Comparison of ENCODE assay signal across 18 cellular contexts in the genomic region with DNA sequence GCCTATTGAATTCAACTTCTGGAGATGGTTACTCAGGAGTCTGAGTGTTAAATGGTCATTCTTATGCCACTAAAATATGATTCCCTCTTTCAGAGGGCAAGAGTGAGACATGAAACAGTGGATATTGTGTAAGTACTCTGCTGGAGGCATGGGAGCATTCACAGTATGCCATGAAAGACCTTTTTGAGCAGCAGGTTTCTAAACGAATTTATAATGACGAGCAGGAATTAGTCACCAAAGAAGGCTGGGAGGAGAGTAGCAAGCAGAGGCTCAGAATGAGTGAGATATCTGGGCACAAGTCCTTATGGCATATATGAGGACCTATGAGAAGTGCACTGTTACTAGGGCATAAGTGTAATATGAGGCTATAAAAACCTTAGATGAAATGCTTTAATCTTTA. TPM values are rescaled to one million over a fixed set of nuclear protein-coding genes. Genes with fewer than 3 reads are reported as not detected.
DNase-seq lines count a peak whose midpoint lies in the region; ATAC-seq and TF ChIP-seq lines count a peak whose summit lies in the region.
"Had no signal": no experiment of that assay in that cellular context is flagged by ENCODE, and none has a peak within 500 bp of the region (broad histone marks: within the 10 kb centered on the region; RNA-seq: fewer than 3 reads in every experiment).

No MANE protein-coding gene starts in this region.

- no peaks in the 10 kb centered on the region for H3K27me3 Mint-ChIP-seq in activated CD8-positive, alpha-beta memory T cell treated with anti-CD3 and anti-CD28 coated beads, Interleukin-2, amount 10 ng/mL, durations not matched to agents 7 days and 5 days
- no peaks in the 10 kb centered on the region for H3K27me3 Mint-ChIP-seq in activated CD4-positive, alpha-beta memory T cell treated with anti-CD3 and anti-CD28 coated beads, Interleukin-2, amount 10 ng/mL, durations not matched to agents 7 days and 5 days
- no peaks in the 10 kb centered on the region for H3K27me3 Mint-ChIP-seq in WTC11 (ENCODE audit: low read depth)
- H3K27me3 Mint-ChIP-seq: CD4-positive, CD25-positive, alpha-beta regulatory T cell had no signal

- H3K4me1 Mint-ChIP-seq in activated CD8-positive, alpha-beta memory T cell treated with anti-CD3 and anti-CD28 coated beads, Interleukin-2, amount 10 ng/mL, durations not matched to agents 7 days and 5 days = peaks cover 29% of the 10 kb centered on the region
- peaks cover 28% of the 10 kb centered on the region for H3K4me1 Mint-ChIP-seq in activated CD4-positive, alpha-beta memory T cell treated with anti-CD3 and anti-CD28 coated beads, Interleukin-2, amount 10 ng/mL, durations not matched to agents 7 days and 5 days
- peaks cover 22% of the 10 kb centered on the region for H3K4me1 Mint-ChIP-seq in stimulated activated effector memory CD8-positive, alpha-beta T cell treated with anti-CD3 and anti-CD28 coated beads, Interleukin-12 subunit alpha, Interleukin-12 subunit beta, amount 100 ng/mL, for 72 hours
- H3K4me1 Mint-ChIP-seq in WTC11 = no peaks in the 10 kb centered on the region; the same call in 1 of the 2 replicates

- peaks cover 4% of the 10 kb centered on the region for H3K36me3 Mint-ChIP-seq in activated CD8-positive, alpha-beta memory T cell treated with anti-CD3 and anti-CD28 coated beads, Interleukin-2, amount 10 ng/mL, durations not matched to agents 7 days and 5 days
- no peaks in the 10 kb centered on the region for H3K36me3 Mint-ChIP-seq in activated CD4-positive, alpha-beta memory T cell treated with anti-CD3 and anti-CD28 coated beads, Interleukin-2, amount 10 ng/mL, durations not matched to agents 7 days and 5 days (ENCODE audit: low read depth)
- H3K36me3 Mint-ChIP-seq in stimulated activated effector memory CD8-positive, alpha-beta T cell treated with anti-CD3 and anti-CD28 coated beads, Interleukin-12 subunit alpha, Interleukin-12 subunit beta, amount 100 ng/mL, for 72 hours = no peaks in the 10 kb centered on the region
- H3K36me3 Mint-ChIP-seq in WTC11 = no peaks in the 10 kb centered on the region
- H3K36me3 Mint-ChIP-seq: CD4-positive, CD25-positive, alpha-beta regulatory T cell had no signal

- CTCF ChIA-PET in activated CD8-positive, alpha-beta memory T cell treated with anti-CD3 and anti-CD28 coated beads, Interleukin-2, amount 10 ng/mL, durations not matched to agents 7 days and 5 days (lab: Charles Lee) = interaction anchor here (0.8 kb wide), 1 partner anchor 14 kb away, joined by 3 read pairs; no protein-coding TSS in a partner anchor
- CTCF ChIA-PET in activated CD4-positive, alpha-beta memory T cell treated with anti-CD3 and anti-CD28 coated beads, Interleukin-2, amount 10 ng/mL, durations not matched to agents 7 days and 5 days (lab: Charles Lee) = interaction anchor here (0.5 to 1.3 kb wide), 4 partner anchors 12 to 228 kb away, joined by 3 to 5 read pairs (median 4); no protein-coding TSS in a partner anchor
- CTCF ChIA-PET in WTC11 (lab: Charles Lee) = no interaction called here

- no peak for DNase-seq in activated CD8-positive, alpha-beta memory T cell treated with anti-CD3 and anti-CD28 coated beads, Interleukin-2, amount 10 ng/mL, durations not matched to agents 7 days and 5 days
- DNase-seq in activated CD8-positive, alpha-beta memory T cell treated with anti-CD3 and anti-CD28 coated beads for 24 hours = no peak
- DNase-seq in activated CD4-positive, alpha-beta memory T cell treated with anti-CD3 and anti-CD28 coated beads, Interleukin-2, amount 10 ng/mL, durations not matched to agents 7 days and 5 days = no peak
- no peak for DNase-seq in stimulated activated effector memory CD8-positive, alpha-beta T cell treated with anti-CD3 and anti-CD28 coated beads, Interleukin-12 subunit alpha, Interleukin-12 subunit beta, amount 100 ng/mL, for 72 hours (ENCODE audit: low spot score in 2 of 2)
- DNase-seq in WTC11 (ENCODE audit: low spot score) = no peak
- no peak for DNase-seq in coronary artery (ENCODE audit: low spot score)
- DNase-seq: caudate nucleus; DND-41; effector CD4-positive, alpha-beta T cell; HFFc6; Kasumi-1; left cardiac atrium; right cardiac atrium; thyroid gland had no signal

- H3K27ac ChIP-seq in coronary artery = no peak overlapping the region
- H3K27ac ChIP-seq: A549, thyroid gland had no signal

- no peak overlapping the region for H3K4me3 Mint-ChIP-seq in activated CD8-positive, alpha-beta memory T cell treated with anti-CD3 and anti-CD28 coated beads, Interleukin-2, amount 10 ng/mL, durations not matched to agents 7 days and 5 days
- no peak overlapping the region for H3K4me3 Mint-ChIP-seq in activated CD4-positive, alpha-beta memory T cell treated with anti-CD3 and anti-CD28 coated beads, Interleukin-2, amount 10 ng/mL, durations not matched to agents 7 days and 5 days
- peak overlapping the region; percentile 50 for H3K4me3 Mint-ChIP-seq in stimulated activated effector memory CD8-positive, alpha-beta T cell treated with anti-CD3 and anti-CD28 coated beads, Interleukin-12 subunit alpha, Interleukin-12 subunit beta, amount 100 ng/mL, for 72 hours
- H3K4me3 Mint-ChIP-seq in WTC11 = no peak overlapping the region
- H3K4me3 Mint-ChIP-seq: CD4-positive, CD25-positive, alpha-beta regulatory T cell; HFFc6 had no signal

- peak; percentile 64 for ATAC-seq in activated CD8-positive, alpha-beta memory T cell treated with anti-CD3 and anti-CD28 coated beads, Interleukin-2, amount 10 ng/mL, durations not matched to agents 7 days and 5 days
- ATAC-seq in GM21447 (IDR thresholded peaks at IDR 0.05; ENCODE audit: unreplicated experiment) = peak; percentile 21
- ATAC-seq in stimulated activated effector memory CD8-positive, alpha-beta T cell treated with anti-CD3 and anti-CD28 coated beads, Interleukin-12 subunit alpha, Interleukin-12 subunit beta, amount 100 ng/mL, for 72 hours = peak; percentile 85
- ATAC-seq in GM19324 (IDR thresholded peaks at IDR 0.05; ENCODE audit: low FRiP score, unreplicated experiment) = no peak
- ATAC-seq in WTC11 = no peak
- ATAC-seq: A549, right cardiac atrium had no signal

- POLR2A ChIA-PET in activated CD4-positive, alpha-beta memory T cell treated with anti-CD3 and anti-CD28 coated beads, Interleukin-2, amount 10 ng/mL, durations not matched to agents 7 days and 5 days (lab: Charles Lee) = interaction anchor here (1.2 kb wide), 1 partner anchor 10 kb away, joined by 4 read pairs; no protein-coding TSS in a partner anchor
- POLR2A ChIA-PET in WTC11 (lab: Charles Lee) = no interaction called here

- peak overlapping the region; percentile 77 for H3K27ac Mint-ChIP-seq in activated CD8-positive, alpha-beta memory T cell treated with anti-CD3 and anti-CD28 coated beads, Interleukin-2, amount 10 ng/mL, durations not matched to agents 7 days and 5 days
- peak overlapping the region; percentile 58 for H3K27ac Mint-ChIP-seq in activated CD4-positive, alpha-beta memory T cell treated with anti-CD3 and anti-CD28 coated beads, Interleukin-2, amount 10 ng/mL, durations not matched to agents 7 days and 5 days
- H3K27ac Mint-ChIP-seq in stimulated activated effector memory CD8-positive, alpha-beta T cell treated with anti-CD3 and anti-CD28 coated beads, Interleukin-12 subunit alpha, Interleukin-12 subunit beta, amount 100 ng/mL, for 72 hours = peak overlapping the region; percentile 86
- H3K27ac Mint-ChIP-seq in WTC11 = no peak overlapping the region
- H3K27ac Mint-ChIP-seq: HFFc6 had no signal

- H3K9me3 Mint-ChIP-seq in activated CD8-positive, alpha-beta memory T cell treated with anti-CD3 and anti-CD28 coated beads, Interleukin-2, amount 10 ng/mL, durations not matched to agents 7 days and 5 days (ENCODE audit: low read depth) = no peaks in the 10 kb centered on the region
- H3K9me3 Mint-ChIP-seq in activated CD4-positive, alpha-beta memory T cell treated with anti-CD3 and anti-CD28 coated beads, Interleukin-2, amount 10 ng/mL, durations not matched to agents 7 days and 5 days = no peaks in the 10 kb centered on the region
- H3K9me3 Mint-ChIP-seq in stimulated activated effector memory CD8-positive, alpha-beta T cell treated with anti-CD3 and anti-CD28 coated beads, Interleukin-12 subunit alpha, Interleukin-12 subunit beta, amount 100 ng/mL, for 72 hours = no peaks in the 10 kb centered on the region
- no peaks in the 10 kb centered on the region for H3K9me3 Mint-ChIP-seq in WTC11
- H3K9me3 Mint-ChIP-seq: CD4-positive, CD25-positive, alpha-beta regulatory T cell; HFFc6 had no signal

- no peak for TF ChIP-seq CTCF in WTC11 (IDR thresholded peaks at IDR 0.05)
- no peak for TF ChIP-seq CTCF in coronary artery (IDR thresholded peaks at IDR 0.05)

- no peak overlapping the region for H3K4me3 ChIP-seq in coronary artery
- H3K4me3 ChIP-seq: A549, thyroid gland had no signal

TF ChIP-seq in WTC11, 78 proteins besides CTCF, POLR2A, EP300 and RAD21:
- TF ChIP-seq, protein P1, sequence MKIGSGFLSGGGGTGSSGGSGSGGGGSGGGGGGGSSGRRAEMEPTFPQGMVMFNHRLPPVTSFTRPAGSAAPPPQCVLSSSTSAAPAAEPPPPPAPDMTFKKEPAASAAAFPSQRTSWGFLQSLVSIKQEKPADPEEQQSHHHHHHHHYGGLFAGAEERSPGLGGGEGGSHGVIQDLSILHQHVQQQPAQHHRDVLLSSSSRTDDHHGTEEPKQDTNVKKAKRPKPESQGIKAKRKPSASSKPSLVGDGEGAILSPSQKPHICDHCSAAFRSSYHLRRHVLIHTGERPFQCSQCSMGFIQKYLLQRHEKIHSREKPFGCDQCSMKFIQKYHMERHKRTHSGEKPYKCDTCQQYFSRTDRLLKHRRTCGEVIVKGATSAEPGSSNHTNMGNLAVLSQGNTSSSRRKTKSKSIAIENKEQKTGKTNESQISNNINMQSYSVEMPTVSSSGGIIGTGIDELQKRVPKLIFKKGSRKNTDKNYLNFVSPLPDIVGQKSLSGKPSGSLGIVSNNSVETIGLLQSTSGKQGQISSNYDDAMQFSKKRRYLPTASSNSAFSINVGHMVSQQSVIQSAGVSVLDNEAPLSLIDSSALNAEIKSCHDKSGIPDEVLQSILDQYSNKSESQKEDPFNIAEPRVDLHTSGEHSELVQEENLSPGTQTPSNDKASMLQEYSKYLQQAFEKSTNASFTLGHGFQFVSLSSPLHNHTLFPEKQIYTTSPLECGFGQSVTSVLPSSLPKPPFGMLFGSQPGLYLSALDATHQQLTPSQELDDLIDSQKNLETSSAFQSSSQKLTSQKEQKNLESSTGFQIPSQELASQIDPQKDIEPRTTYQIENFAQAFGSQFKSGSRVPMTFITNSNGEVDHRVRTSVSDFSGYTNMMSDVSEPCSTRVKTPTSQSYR (CRISPR knock-in tag; IDR thresholded peaks at IDR 0.05) = no peak
- TF ChIP-seq ZNF396 (CRISPR knock-in tag; IDR thresholded peaks at IDR 0.05; ENCODE audit: borderline replicate concordance) (no peak), MYBL2 (CRISPR knock-in tag; IDR thresholded peaks at IDR 0.05) (no peak), CBFB (CRISPR knock-in tag; IDR thresholded peaks at IDR 0.05; ENCODE audit: low read depth) (no peak), NFE2L1 (CRISPR knock-in tag; IDR thresholded peaks at IDR 0.05) (no peak)

RNA-seq across cellular contexts. Expression of gene MYB, which starts 10.9 kb away (rescaled TPM):
- 10 to 100 TPM; 47.0 to 73.6 TPM for total RNA-seq in activated CD8-positive, alpha-beta memory T cell treated with anti-CD3 and anti-CD28 coated beads, Interleukin-2, amount 10 ng/mL, durations not matched to agents 7 days and 5 days
- total RNA-seq in activated CD4-positive, alpha-beta memory T cell treated with anti-CD3 and anti-CD28 coated beads, Interleukin-2, amount 10 ng/mL, durations not matched to agents 7 days and 5 days = 10 to 100 TPM; 27.7 to 30.3 TPM
- 4.3 to 6.1 TPM (median 5.1 TPM) in 3 replicates for total RNA-seq in WTC11 (2021)

Comparison
In these comparisons a context has a peak if more than half of its experiments do, and no peak if none do; other contexts are left out.
1. ATAC-seq: peak in activated CD8-positive, alpha-beta memory T cell treated with anti-CD3 and anti-CD28 coated beads, Interleukin-2, amount 10 ng/mL, durations not matched to agents 7 days and 5 days (single experiment), GM21447 (single experiment) and stimulated activated effector memory CD8-positive, alpha-beta T cell treated with anti-CD3 and anti-CD28 coated beads, Interleukin-12 subunit alpha, Interleukin-12 subunit beta, amount 100 ng/mL, for 72 hours (single experiment); none in GM19324 (single experiment) and WTC11 (single experiment).